ENCODE assay signal across 16 cellular contexts in the genomic region with DNA sequence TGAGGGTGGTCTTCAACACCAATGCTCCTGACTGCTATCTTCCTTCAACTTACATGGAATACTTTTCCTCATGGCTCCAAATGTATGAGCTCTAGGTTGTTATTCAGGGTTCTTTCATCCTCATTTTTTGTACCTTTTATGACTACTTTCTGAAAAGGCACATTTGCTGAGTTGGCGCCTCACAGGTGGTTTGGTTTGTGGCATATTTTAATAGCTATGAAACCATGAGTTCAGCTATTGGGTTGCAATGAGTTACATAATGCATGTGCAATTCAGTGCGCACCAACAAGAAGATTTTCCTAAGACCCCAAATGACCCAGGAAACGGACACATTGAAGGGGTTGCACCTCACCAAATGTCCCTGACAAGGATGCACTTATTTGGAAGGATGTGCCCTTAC.
"Had no signal": no experiment of that assay in that cellular context is flagged by ENCODE, and none has a peak within 500 bp of the region (broad histone marks: within the 10 kb centered on the region; RNA-seq: fewer than 3 reads in every experiment).

No MANE protein-coding gene starts in this region.

- H3K36me3 ChIP-seq: gastroesophageal sphincter, spleen, thyroid gland, uterus, WERI-Rb-1 had no signal

- H3K4me3 Mint-ChIP-seq: activated naive CD4-positive, alpha-beta T cell treated with anti-CD3 and anti-CD28 coated beads, Interleukin-2, amount 50 U/mL, for 24 hours had no signal

- H3K9me3 ChIP-seq: gastroesophageal sphincter, spleen, thyroid gland, uterus had no signal

- H3K4me1 ChIP-seq: gastroesophageal sphincter, spleen, uterus had no signal

- H3K4me3 ChIP-seq: dorsolateral prefrontal cortex, gastroesophageal sphincter, lung, spleen, thyroid gland, uterus had no signal

- H3K27me3 ChIP-seq: dorsolateral prefrontal cortex, gastroesophageal sphincter, spleen, thyroid gland, uterus had no signal

- H3K27ac ChIP-seq: gastroesophageal sphincter, spleen, thyroid gland, uterus, WERI-Rb-1 had no signal

- ATAC-seq: gastroesophageal sphincter had no signal

- H3K36me3 Mint-ChIP-seq: activated naive CD4-positive, alpha-beta T cell treated with anti-CD3 and anti-CD28 coated beads, Interleukin-2, amount 50 U/mL, for 24 hours had no signal

- H3K27me3 Mint-ChIP-seq: activated naive CD4-positive, alpha-beta T cell treated with anti-CD3 and anti-CD28 coated beads, Interleukin-2, amount 50 U/mL, for 24 hours; progenitor cell of endocrine pancreas had no signal

- H3K27ac Mint-ChIP-seq: activated naive CD4-positive, alpha-beta T cell treated with anti-CD3 and anti-CD28 coated beads, Interleukin-2, amount 50 U/mL, for 24 hours; activated T-helper 2 cell treated with anti-CD3 and anti-CD28 coated beads, Interferon-gamma antibody, Interleukin-2, Interleukin-4, amounts not matched to agents 10 μg/mL and 5 μg/mL and 100 μg/mL, durations not matched to agents 14 hours and 24 hours and 36 hours; progenitor cell of endocrine pancreas had no signal

- DNase-seq: activated CD8-positive, alpha-beta memory T cell treated with anti-CD3 and anti-CD28 coated beads for 24 hours; dorsolateral prefrontal cortex; erythroblast; left cardiac atrium; midbrain; right cardiac atrium; spleen; stimulated activated CD4-positive, alpha-beta T cell treated with anti-CD3 and anti-CD28 coated beads, Interleukin-1b, Interleukin-23, amount 100 ng/mL, for 48 hours; thyroid gland; uterus; WERI-Rb-1 had no signal

- H3K9me3 Mint-ChIP-seq: activated naive CD4-positive, alpha-beta T cell treated with anti-CD3 and anti-CD28 coated beads, Interleukin-2, amount 50 U/mL, for 24 hours; activated T-helper 2 cell treated with anti-CD3 and anti-CD28 coated beads, Interferon-gamma antibody, Interleukin-2, Interleukin-4, amounts not matched to agents 10 μg/mL and 5 μg/mL and 100 μg/mL, durations not matched to agents 14 hours and 24 hours and 36 hours had no signal
